Comparison of ENCODE assay signal across 23 cellular contexts in the genomic region with DNA sequence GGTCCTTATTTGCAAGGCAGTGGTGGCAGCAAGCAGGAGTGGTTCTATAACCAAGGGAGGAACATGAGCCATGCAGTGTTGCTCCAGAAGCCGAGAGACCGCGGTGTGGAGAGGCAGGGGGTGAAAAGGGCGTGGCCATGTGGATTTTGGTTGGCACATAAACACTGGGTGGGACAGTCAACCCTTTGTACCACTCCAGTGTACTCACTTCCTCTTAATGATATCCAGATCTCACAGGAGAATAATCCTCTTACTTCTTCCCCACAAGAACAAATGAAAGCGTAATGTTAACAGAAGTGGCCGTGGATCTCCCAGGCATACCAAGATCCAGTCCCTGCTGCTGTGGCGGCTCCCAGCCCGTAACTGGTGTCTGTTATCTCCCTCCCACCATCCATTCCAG.
"Had no signal": no experiment of that assay in that cellular context is flagged by ENCODE, and none has a peak within 500 bp of the region (broad histone marks: within the 10 kb centered on the region; RNA-seq: fewer than 3 reads in every experiment).

No MANE protein-coding gene starts in this region.

- H3K27me3 ChIP-seq: brain microvascular endothelial cell, neural progenitor cell, ovary, tibial nerve, uterus had no signal

- H3K4me2 ChIP-seq: neural progenitor cell had no signal

- H2AFZ ChIP-seq: neural progenitor cell had no signal

- H3K27ac ChIP-seq: brain microvascular endothelial cell, dorsolateral prefrontal cortex, neural progenitor cell, ovary, psoas muscle, skin epidermis, tibial nerve, uterus, VCaP had no signal

- H3K4me3 ChIP-seq: dorsolateral prefrontal cortex, neural progenitor cell, ovary, psoas muscle, skin epidermis, tibial nerve, uterus had no signal

- H3K4me1 ChIP-seq: neural progenitor cell, psoas muscle, tibial nerve, uterus had no signal

- DNase-seq: activated CD4-positive, alpha-beta T cell treated with anti-CD3 and anti-CD28 coated beads, Interleukin-2, amount 50 U/mL, for 1 hour; activated CD4-positive, CD25-positive, alpha-beta regulatory T cell treated with anti-CD3 and anti-CD28 coated beads, Interleukin-2, amount 50 U/mL, for 72 hours; activated CD8-positive, alpha-beta memory T cell treated with anti-CD3 and anti-CD28 coated beads, Interleukin-2, amount 50 U/mL, for 48 hours; activated effector memory CD4-positive, alpha-beta T cell treated with Interleukin-2 at 50 U/mL for 16 hours; activated naive CD4-positive, alpha-beta T cell treated with anti-CD3 and anti-CD28 coated beads, Interleukin-2, amount 10 ng/mL, durations not matched to agents 7 days and 5 days; activated naive CD8-positive, alpha-beta T cell treated with anti-CD3 and anti-CD28 coated beads, Interleukin-2, amount 50 U/mL, for 24 hours; activated T-cell treated with anti-CD3 and anti-CD28 coated beads, Interleukin-2, amount 50 U/mL, for 48 hours; anterior cingulate cortex; brain microvascular endothelial cell; central memory CD4-positive, alpha-beta T cell; dorsolateral prefrontal cortex; foreskin fibroblast; mesendoderm; naive thymus-derived CD4-positive, alpha-beta T cell; ovary; psoas muscle; right cardiac atrium; uterus had no signal

- H3K9ac ChIP-seq: neural progenitor cell had no signal

- H3K9me3 ChIP-seq: ovary, psoas muscle, tibial nerve, uterus had no signal

- FAIRE-seq: colon had no signal

- H3K36me3 ChIP-seq: brain microvascular endothelial cell, neural progenitor cell, ovary, tibial nerve, uterus had no signal

- ATAC-seq: activated naive CD8-positive, alpha-beta T cell treated with anti-CD3 and anti-CD28 coated beads, Interleukin-2, amount 50 U/mL, for 24 hours; naive thymus-derived CD4-positive, alpha-beta T cell; psoas muscle had no signal
